Comparison of ENCODE assay signal across 9 cellular contexts in genomic region chr1:114157275-114157660, GRCh38. TPM values are rescaled to one million over a fixed set of nuclear protein-coding genes. Genes with fewer than 3 reads are reported as not detected.
"Had no signal": no experiment of that assay in that cellular context is flagged by ENCODE, and none has a peak within 500 bp of the region (broad histone marks: within the 10 kb centered on the region; RNA-seq: fewer than 3 reads in every experiment).

No MANE protein-coding gene starts in this region.

- H3K27ac Mint-ChIP-seq: IgD-negative memory B cell had no signal

- H3K4me3 ChIP-seq: K562 had no signal

- DNase-seq: IMR-90, KBM-7, KG1 had no signal

- ATAC-seq: HepG2 had no signal

- H3K27ac ChIP-seq: HL-60 had no signal

RNA-seq across cellular contexts. Expression of gene SYT6, which starts 3.6 kb away (rescaled TPM):
- total RNA-seq: HepG2, HT-29, HT1080, IMR-90, K562 had no signal
- polyA plus RNA-seq: HepG2, IgD-negative memory B cell, IMR-90 had no signal
